1 cellular context compared by ENCODE assay signal in genomic region chr3:170357920-170358854, GRCh38.
TF ChIP-seq lines count a peak whose summit lies in the region.

No MANE protein-coding gene starts in this region.

TF ChIP-seq in K562, 482 proteins besides CTCF, POLR2A, EP300 and RAD21 (continued from another document and continues in another):
- TF ChIP-seq ZNF740 (CRISPR knock-in tag; IDR thresholded peaks at IDR 0.05) (peak; percentile 85), ZNF740 (tag; IDR thresholded peaks at IDR 0.05) (peak in 1 of 2 experiments; percentile 90; a peak in 2 of 4 replicates), SAP30 (IDR thresholded peaks at IDR 0.05; ENCODE audit: borderline replicate concordance, insufficient read depth, low read depth, low read length, poor library complexity, severe bottlenecking) (peak; percentile 9), SAFB (IDR thresholded peaks at IDR 0.05; ENCODE audit: borderline replicate concordance, low read depth, low read length) (peak; percentile 71; the same call in 1 of the 2 replicates), ZBTB5 (IDR thresholded peaks at IDR 0.05) (peak; percentile 79), ZNF318 (IDR thresholded peaks at IDR 0.05; ENCODE audit: borderline replicate concordance in 1 of 2, low read depth in 1 of 2) (no peak), GATAD2A (IDR thresholded peaks at IDR 0.05) (peak; percentile 60; the same call in 1 of the 2 replicates), POLR2AphosphoS5 (IDR thresholded peaks at IDR 0.05; ENCODE audit: control insufficient read depth, insufficient read depth, low read depth, low read length) (peak; percentile 48), SPI1 (IDR thresholded peaks at IDR 0.05; ENCODE audit: borderline replicate concordance, low read depth, low read length) (0 out of 2 replicates have a peak, but pooled peaks have one; percentile 0), GABPB1 (CRISPR knock-in tag; IDR thresholded peaks at IDR 0.05) (peak; percentile 53; the same call in 1 of the 2 replicates), EHMT2 (IDR thresholded peaks at IDR 0.05) (0 out of 2 replicates have a peak, but pooled peaks have one; percentile 33), NKRF (IDR thresholded peaks at IDR 0.05; ENCODE audit: borderline replicate concordance) (peak; percentile 53; the same call in 1 of the 2 replicates), KDM4B (IDR thresholded peaks at IDR 0.05; ENCODE audit: borderline replicate concordance in 2 of 2, low read depth in 1 of 2) (peak in 1 of 2 experiments; percentile 89; a peak in 2 of 4 replicates), KDM1A (IDR thresholded peaks at IDR 0.05) (0 out of 4 replicates have a peak, but pooled peaks of 1 of the 2 experiments have one; percentile 9), FOXM1 (IDR thresholded peaks at IDR 0.05; ENCODE audit: low read depth) (0 out of 2 replicates have a peak, but pooled peaks have one; percentile 30), FOXM1 (CRISPR knock-in tag; IDR thresholded peaks at IDR 0.05; ENCODE audit: low read depth) (no peak), SMAD2 (IDR thresholded peaks at IDR 0.05; ENCODE audit: low read depth, low read length) (no peak), RBFOX2 (IDR thresholded peaks at IDR 0.05; ENCODE audit: low read depth, low read length) (peak; percentile 80), MLX (CRISPR knock-in tag; conservative IDR thresholded peaks at IDR 0.05) (no peak), STAT5A (IDR thresholded peaks at IDR 0.05; ENCODE audit: borderline replicate concordance, low read length) (peak; percentile 30; the same call in 1 of the 2 replicates), PHB (CRISPR knock-in tag; IDR thresholded peaks at IDR 0.05) (0 out of 2 replicates have a peak, but pooled peaks have one; percentile 30), XRCC3 (IDR thresholded peaks at IDR 0.05) (no peak), NFIC (IDR thresholded peaks at IDR 0.05) (peak; percentile 41; the same call in 1 of the 2 replicates), PRPF4 (IDR thresholded peaks at IDR 0.05; ENCODE audit: insufficient read depth, low read depth, low read length, poor library complexity, severe bottlenecking) (no peak), BCOR (IDR thresholded peaks at IDR 0.05) (peak; percentile 38; the same call in 1 of the 2 replicates), ZNF282 (CRISPR knock-in tag; IDR thresholded peaks at IDR 0.05) (no peak), ARID1B (IDR thresholded peaks at IDR 0.05) (peak; percentile 46; the same call in 1 of the 2 replicates), MNT (conservative IDR thresholded peaks at IDR 0.05) (peak in 1 of 2 experiments; percentile 63; a peak in 2 of 4 replicates), ZBTB26 (CRISPR knock-in tag; IDR thresholded peaks at IDR 0.05) (peak; percentile 17; the same call in 1 of the 2 replicates), E2F6 (IDR thresholded peaks at IDR 0.05; ENCODE audit: borderline replicate concordance in 1 of 2, extremely low read depth in 1 of 2, insufficient read depth in 1 of 2, insufficient read length in 1 of 2, low read depth in 1 of 2, low read length in 1 of 2, poor library complexity in 1 of 2, severe bottlenecking in 1 of 2) (peak in 1 of 2 experiments; percentile 21), HDAC3 (IDR thresholded peaks at IDR 0.05; ENCODE audit: borderline replicate concordance, partially characterized antibody) (peak; percentile 77), BHLHE40 (IDR thresholded peaks at IDR 0.05; ENCODE audit: low read length) (0 out of 2 replicates have a peak, but pooled peaks have one; percentile 10), ERF (CRISPR knock-in tag; IDR thresholded peaks at IDR 0.05) (no peak), CAMTA2 (CRISPR knock-in tag; conservative IDR thresholded peaks at IDR 0.05) (no peak), HSF4 (CRISPR knock-in tag; IDR thresholded peaks at IDR 0.05; ENCODE audit: borderline replicate concordance) (no peak), GABPA (tag; conservative IDR thresholded peaks at IDR 0.05; ENCODE audit: low read depth) (no peak), CBFA2T3 (IDR thresholded peaks at IDR 0.05) (peak; percentile 2; the same call in 1 of the 2 replicates), THRA (IDR thresholded peaks at IDR 0.05) (peak; percentile 89)
